ENCODE assay signal across 1 cellular context in genomic region chr6:35240838-35241801, GRCh38.
TF ChIP-seq lines count a peak whose summit lies in the region.

No MANE protein-coding gene starts in this region.

TF ChIP-seq in HepG2, 621 proteins besides CTCF, POLR2A, EP300 and RAD21 (continued from another document and continues in another):
- TF ChIP-seq, protein P1, sequence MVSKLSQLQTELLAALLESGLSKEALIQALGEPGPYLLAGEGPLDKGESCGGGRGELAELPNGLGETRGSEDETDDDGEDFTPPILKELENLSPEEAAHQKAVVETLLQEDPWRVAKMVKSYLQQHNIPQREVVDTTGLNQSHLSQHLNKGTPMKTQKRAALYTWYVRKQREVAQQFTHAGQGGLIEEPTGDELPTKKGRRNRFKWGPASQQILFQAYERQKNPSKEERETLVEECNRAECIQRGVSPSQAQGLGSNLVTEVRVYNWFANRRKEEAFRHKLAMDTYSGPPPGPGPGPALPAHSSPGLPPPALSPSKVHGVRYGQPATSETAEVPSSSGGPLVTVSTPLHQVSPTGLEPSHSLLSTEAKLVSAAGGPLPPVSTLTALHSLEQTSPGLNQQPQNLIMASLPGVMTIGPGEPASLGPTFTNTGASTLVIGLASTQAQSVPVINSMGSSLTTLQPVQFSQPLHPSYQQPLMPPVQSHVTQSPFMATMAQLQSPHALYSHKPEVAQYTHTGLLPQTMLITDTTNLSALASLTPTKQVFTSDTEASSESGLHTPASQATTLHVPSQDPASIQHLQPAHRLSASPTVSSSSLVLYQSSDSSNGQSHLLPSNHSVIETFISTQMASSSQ (IDR thresholded peaks at IDR 0.05; ENCODE audit: low read depth) = no peak
- TF ChIP-seq, protein P1 (CRISPR knock-in tag; IDR thresholded peaks at IDR 0.05; ENCODE audit: borderline replicate concordance) = no peak
- TF ChIP-seq ZBED4 (CRISPR knock-in tag; IDR thresholded peaks at IDR 0.05; ENCODE audit: borderline replicate concordance) = no peak
- TF ChIP-seq ZNF296 (CRISPR knock-in tag; conservative IDR thresholded peaks at IDR 0.05) = no peak
- TF ChIP-seq KLF15 (CRISPR knock-in tag; IDR thresholded peaks at IDR 0.05; ENCODE audit: borderline replicate concordance) = no peak
- no peak for TF ChIP-seq FOXA1 (IDR thresholded peaks at IDR 0.05)
- TF ChIP-seq FOXA1 (CRISPR knock-in tag; IDR thresholded peaks at IDR 0.05) = 0 out of 2 replicates have a peak, but pooled peaks have one; percentile 7
- no peak for TF ChIP-seq ZNF44 (CRISPR knock-in tag; IDR thresholded peaks at IDR 0.05)
- TF ChIP-seq PCBP2 (optimal IDR thresholded peaks at IDR 0.05; ENCODE audit: low read depth, low read length, poor library complexity, severe bottlenecking) = no peak
- TF ChIP-seq RFX1 (IDR thresholded peaks at IDR 0.05) = no peak
- TF ChIP-seq NCOA2 (CRISPR knock-in tag; IDR thresholded peaks at IDR 0.05) = no peak
- no peak for TF ChIP-seq SOX13 (IDR thresholded peaks at IDR 0.05)
- 0 out of 4 replicates have a peak, but pooled peaks of 1 of the 2 experiments have one; percentile 11 for TF ChIP-seq SOX13 (CRISPR knock-in tag; conservative IDR thresholded peaks at IDR 0.05 in 1 of 2, IDR thresholded peaks at IDR 0.05 in 1 of 2)
- TF ChIP-seq ZNF280D (CRISPR knock-in tag; IDR thresholded peaks at IDR 0.05) = no peak
- TF ChIP-seq MBD4 (IDR thresholded peaks at IDR 0.05; ENCODE audit: borderline replicate concordance, low read length) = no peak
- no peak for TF ChIP-seq ZNF768 (CRISPR knock-in tag; IDR thresholded peaks at IDR 0.05)
- peak; percentile 77; the same call in 1 of the 2 replicates for TF ChIP-seq BORCS8-MEF2B (CRISPR knock-in tag; IDR thresholded peaks at IDR 0.05)
- TF ChIP-seq ZNF441 (CRISPR knock-in tag; IDR thresholded peaks at IDR 0.05; ENCODE audit: borderline replicate concordance) = no peak
- TF ChIP-seq ARNTL (CRISPR knock-in tag; IDR thresholded peaks at IDR 0.05) = no peak
- TF ChIP-seq ZNF720 (CRISPR knock-in tag; IDR thresholded peaks at IDR 0.05) = no peak
- TF ChIP-seq ZNF569 (CRISPR knock-in tag; IDR thresholded peaks at IDR 0.05; ENCODE audit: borderline replicate concordance) = no peak
- no peak for TF ChIP-seq ZNF792 (CRISPR knock-in tag; IDR thresholded peaks at IDR 0.05)
- no peak for TF ChIP-seq PPARG (CRISPR knock-in tag; conservative IDR thresholded peaks at IDR 0.05)
- no peak for TF ChIP-seq MTA1 (CRISPR knock-in tag; IDR thresholded peaks at IDR 0.05; ENCODE audit: borderline replicate concordance)
- no peak for TF ChIP-seq JUND (CRISPR knock-in tag; IDR thresholded peaks at IDR 0.05)
- TF ChIP-seq STAT5B (CRISPR knock-in tag; IDR thresholded peaks at IDR 0.05) = no peak
- TF ChIP-seq LCORL (IDR thresholded peaks at IDR 0.05) = no peak
- no peak for TF ChIP-seq LCORL (CRISPR knock-in tag; IDR thresholded peaks at IDR 0.05)
- TF ChIP-seq THRA (CRISPR knock-in tag; IDR thresholded peaks at IDR 0.05; ENCODE audit: borderline replicate concordance) = no peak
- 0 out of 2 replicates have a peak, but pooled peaks have one; percentile 15 for TF ChIP-seq GABPB1 (CRISPR knock-in tag; IDR thresholded peaks at IDR 0.05)
- no peak for TF ChIP-seq ZNF772 (CRISPR knock-in tag; IDR thresholded peaks at IDR 0.05)
- no peak for TF ChIP-seq ZNF816 (CRISPR knock-in tag; IDR thresholded peaks at IDR 0.05; ENCODE audit: borderline replicate concordance)
- no peak for TF ChIP-seq KAT7 (CRISPR knock-in tag; IDR thresholded peaks at IDR 0.05; ENCODE audit: borderline replicate concordance)
- no peak for TF ChIP-seq PRPF4 (IDR thresholded peaks at IDR 0.05; ENCODE audit: low read depth, low read length, poor library complexity, severe bottlenecking)
- TF ChIP-seq ZSCAN12 (CRISPR knock-in tag; IDR thresholded peaks at IDR 0.05) = no peak
- TF ChIP-seq RBAK (CRISPR knock-in tag; IDR thresholded peaks at IDR 0.05) = no peak
- TF ChIP-seq RBM22 (optimal IDR thresholded peaks at IDR 0.05; ENCODE audit: low read length) = no peak
- TF ChIP-seq, protein P2, sequence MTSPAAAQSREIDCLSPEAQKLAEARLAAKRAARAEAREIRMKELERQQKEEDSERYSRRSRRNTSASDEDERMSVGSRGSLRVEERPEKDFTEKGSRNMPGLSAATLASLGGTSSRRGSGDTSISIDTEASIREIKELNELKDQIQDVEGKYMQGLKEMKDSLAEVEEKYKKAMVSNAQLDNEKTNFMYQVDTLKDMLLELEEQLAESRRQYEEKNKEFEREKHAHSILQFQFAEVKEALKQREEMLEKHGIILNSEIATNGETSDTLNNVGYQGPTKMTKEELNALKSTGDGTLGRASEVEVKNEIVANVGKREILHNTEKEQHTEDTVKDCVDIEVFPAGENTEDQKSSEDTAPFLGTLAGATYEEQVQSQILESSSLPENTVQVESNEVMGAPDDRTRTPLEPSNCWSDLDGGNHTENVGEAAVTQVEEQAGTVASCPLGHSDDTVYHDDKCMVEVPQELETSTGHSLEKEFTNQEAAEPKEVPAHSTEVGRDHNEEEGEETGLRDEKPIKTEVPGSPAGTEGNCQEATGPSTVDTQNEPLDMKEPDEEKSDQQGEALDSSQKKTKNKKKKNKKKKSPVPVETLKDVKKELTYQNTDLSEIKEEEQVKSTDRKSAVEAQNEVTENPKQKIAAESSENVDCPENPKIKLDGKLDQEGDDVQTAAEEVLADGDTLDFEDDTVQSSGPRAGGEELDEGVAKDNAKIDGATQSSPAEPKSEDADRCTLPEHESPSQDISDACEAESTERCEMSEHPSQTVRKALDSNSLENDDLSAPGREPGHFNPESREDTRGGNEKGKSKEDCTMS (CRISPR knock-in tag; conservative IDR thresholded peaks at IDR 0.05) = no peak
- no peak for TF ChIP-seq HOXA9 (CRISPR knock-in tag; IDR thresholded peaks at IDR 0.05; ENCODE audit: borderline replicate concordance)
- TF ChIP-seq EZH2 (conservative IDR thresholded peaks at IDR 0.05; ENCODE audit: low read depth, low read length) = no peak
- TF ChIP-seq ZNF143 (CRISPR knock-in tag; IDR thresholded peaks at IDR 0.05) = no peak
- no peak for TF ChIP-seq ZNF3 (CRISPR knock-in tag; IDR thresholded peaks at IDR 0.05)
- no peak for TF ChIP-seq ZBTB21 (CRISPR knock-in tag; IDR thresholded peaks at IDR 0.05)
- no peak for TF ChIP-seq ZNF557 (CRISPR knock-in tag; IDR thresholded peaks at IDR 0.05)
- TF ChIP-seq ZNF607 (CRISPR knock-in tag; IDR thresholded peaks at IDR 0.05; ENCODE audit: borderline replicate concordance) = no peak
- no peak for TF ChIP-seq PATZ1 (CRISPR knock-in tag; IDR thresholded peaks at IDR 0.05)
- TF ChIP-seq ZSCAN29 (CRISPR knock-in tag; conservative IDR thresholded peaks at IDR 0.05) = no peak
- 0 out of 2 replicates have a peak, but pooled peaks have one; percentile 34 for TF ChIP-seq ELF3 (CRISPR knock-in tag; IDR thresholded peaks at IDR 0.05)
- TF ChIP-seq ZBTB39 (CRISPR knock-in tag; IDR thresholded peaks at IDR 0.05) = no peak
- no peak for TF ChIP-seq NCOR1 (IDR thresholded peaks at IDR 0.05; ENCODE audit: borderline replicate concordance, low read length)
- TF ChIP-seq ZNF20 (CRISPR knock-in tag; IDR thresholded peaks at IDR 0.05) = no peak
- TF ChIP-seq ZNF746 (CRISPR knock-in tag; IDR thresholded peaks at IDR 0.05) = no peak
